ENCODE assay signal across 12 cellular contexts in genomic region chr13:31042084-31042483, GRCh38.
"Had no signal": no experiment of that assay in that cellular context is flagged by ENCODE, and none has a peak within 500 bp of the region (broad histone marks: within the 10 kb centered on the region; RNA-seq: fewer than 3 reads in every experiment).

No MANE protein-coding gene starts in this region.

- DNase-seq: activated effector memory CD4-positive, alpha-beta T cell treated with anti-CD3 and anti-CD28 coated beads, Interleukin-2, amount 50 U/mL, for 16 hours; activated naive CD4-positive, alpha-beta T cell treated with anti-CD3 and anti-CD28 coated beads, Interleukin-2, amount 50 U/mL, for 16 hours; activated T-cell treated with anti-CD3 and anti-CD28 coated beads, Interleukin-2, amount 50 U/mL, for 24 hours; dermis blood vessel endothelial cell; effector memory CD4-positive, alpha-beta T cell; esophagus squamous epithelium; mesendoderm; spleen; stimulated activated CD4-positive, alpha-beta T cell treated with anti-CD3 and anti-CD28 coated beads, Interleukin-4, amount 100 ng/mL, for 4 hours; stimulated activated naive CD4-positive, alpha-beta T cell had no signal

- H3K27me3 ChIP-seq: tibial nerve, vagina had no signal

- H3K27ac ChIP-seq: esophagus squamous epithelium, spleen, tibial nerve, vagina had no signal

- H3K36me3 ChIP-seq: esophagus squamous epithelium, spleen, tibial nerve, vagina had no signal

- H3K4me3 ChIP-seq: esophagus squamous epithelium, spleen, tibial nerve, vagina had no signal

- H3K9me3 ChIP-seq: esophagus squamous epithelium, spleen, tibial nerve, vagina had no signal
